2 cellular contexts compared by ENCODE assay signal in genomic region chr14:91570021-91570420, GRCh38.
TF ChIP-seq lines count a peak whose summit lies in the region.

No MANE protein-coding gene starts in this region.

TF ChIP-seq in GM23338, 12 proteins besides CTCF, POLR2A, EP300 and RAD21:
- TF ChIP-seq NANOG (IDR thresholded peaks at IDR 0.05; ENCODE audit: borderline replicate concordance) (no peak), CREB1 (CRISPR knock-in tag; IDR thresholded peaks at IDR 0.05; ENCODE audit: low read depth) (0 out of 2 replicates have a peak, but pooled peaks have one; percentile 9)

TF ChIP-seq in H1, 55 proteins besides CTCF, POLR2A, EP300 and RAD21:
- TF ChIP-seq ATF2 (IDR thresholded peaks at IDR 0.05; ENCODE audit: low read length) (peak; percentile 94), JUND (IDR thresholded peaks at IDR 0.05; ENCODE audit: low read length) (peak; percentile 55; the same call in 1 of the 2 replicates), NRF1 (IDR thresholded peaks at IDR 0.05; ENCODE audit: low read depth, low read length) (no peak), POLR2AphosphoS5 (IDR thresholded peaks at IDR 0.05; ENCODE audit: low read depth, low read length) (0 out of 2 replicates have a peak, but pooled peaks have one; percentile 43), POU5F1 (IDR thresholded peaks at IDR 0.05; ENCODE audit: low read depth, low read length) (peak; percentile 92), SIN3A (conservative IDR thresholded peaks at IDR 0.05 in 1 of 2, IDR thresholded peaks at IDR 0.05 in 1 of 2; ENCODE audit: low read depth in 1 of 2, low read length in 2 of 2) (no peak), RXRA (IDR thresholded peaks at IDR 0.05; ENCODE audit: insufficient read depth, low read depth, low read length) (0 out of 2 replicates have a peak, but pooled peaks have one; percentile 73)
TF ChIP-seq in H1: peak in this region for 5.
